29 cellular contexts compared by ENCODE assay signal in the genomic region with DNA sequence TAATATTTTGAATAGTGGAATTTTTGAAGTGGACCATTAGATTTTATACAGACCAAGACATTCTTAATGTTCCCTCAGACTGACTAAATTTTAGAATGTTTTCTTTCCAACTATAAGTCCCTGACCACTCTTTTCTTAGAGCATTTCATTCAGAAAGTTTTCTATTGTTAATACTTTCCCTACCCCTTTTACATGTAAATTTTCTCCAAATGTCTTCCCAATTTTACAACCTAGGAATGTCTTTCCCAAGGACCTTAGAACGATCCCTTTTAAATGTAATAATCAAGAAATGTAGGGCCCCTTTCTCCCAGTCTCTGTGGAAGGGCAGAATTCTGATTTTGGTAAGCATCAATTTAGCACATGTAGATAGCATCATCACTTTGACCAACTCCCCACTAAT.
"Had no signal": no experiment of that assay in that cellular context is flagged by ENCODE, and none has a peak within 500 bp of the region (broad histone marks: within the 10 kb centered on the region; RNA-seq: fewer than 3 reads in every experiment).

No MANE protein-coding gene starts in this region.

- H3K36me3 ChIP-seq: colonic mucosa, esophagus muscularis mucosa, esophagus squamous epithelium, gastrocnemius medialis, gastroesophageal sphincter, heart left ventricle, heart right ventricle had no signal

- H3K27me3 ChIP-seq: colonic mucosa, dorsolateral prefrontal cortex, esophagus muscularis mucosa, esophagus squamous epithelium, foreskin keratinocyte, gastrocnemius medialis, gastroesophageal sphincter, heart left ventricle, heart right ventricle had no signal

- DNase-seq: colonic mucosa; cortex of kidney; dermis blood vessel endothelial cell; dorsolateral prefrontal cortex; effector CD4-positive, alpha-beta T cell; effector CD8-positive, alpha-beta T cell; effector memory CD4-positive, alpha-beta T cell; effector memory CD8-positive, alpha-beta T cell; endodermal cell; erythroblast; esophagus squamous epithelium; foreskin fibroblast; foreskin keratinocyte; foreskin melanocyte; gastrocnemius medialis; glutamatergic neuron; head of caudate nucleus; heart left ventricle; heart right ventricle had no signal

- H3K4me3 Mint-ChIP-seq: dendritic cell treated with granulocyte-macrophage colony-stimulating factor and Interleukin-4, amounts not matched to agents 40 ng/mL and 50 ng/mL, for 4 days; effector memory CD8-positive, alpha-beta T cell; endodermal cell had no signal

- H3K9me3 ChIP-seq: colonic mucosa, esophagus muscularis mucosa, esophagus squamous epithelium, gastrocnemius medialis, gastroesophageal sphincter, heart left ventricle had no signal

- H3K27ac Mint-ChIP-seq: dendritic cell treated with granulocyte-macrophage colony-stimulating factor and Interleukin-4, amounts not matched to agents 40 ng/mL and 50 ng/mL, for 4 days; effector memory CD8-positive, alpha-beta T cell; endodermal cell had no signal

- ATAC-seq: effector memory CD8-positive, alpha-beta T cell; esophagus mucosa; foreskin keratinocyte; gastrocnemius medialis; gastroesophageal sphincter; heart left ventricle; heart right ventricle had no signal

- H3K4me1 Mint-ChIP-seq: endodermal cell had no signal

- H3K4me3 ChIP-seq: colonic mucosa, coronary artery, dorsolateral prefrontal cortex, esophagus muscularis mucosa, esophagus squamous epithelium, gastrocnemius medialis, gastroesophageal sphincter, heart left ventricle, heart right ventricle had no signal

- H3K27me3 Mint-ChIP-seq: dendritic cell treated with granulocyte-macrophage colony-stimulating factor and Interleukin-4, amounts not matched to agents 40 ng/mL and 50 ng/mL, for 4 days; effector memory CD8-positive, alpha-beta T cell had no signal

- H3K27ac ChIP-seq: colonic mucosa, coronary artery, dorsolateral prefrontal cortex, epithelial cell of prostate, esophagus muscularis mucosa, esophagus squamous epithelium, foreskin keratinocyte, gastrocnemius medialis, gastroesophageal sphincter, heart left ventricle, heart right ventricle had no signal

- H3K4me1 ChIP-seq: colonic mucosa, esophagus squamous epithelium, foreskin keratinocyte, gastrocnemius medialis, gastroesophageal sphincter had no signal

- H3K9me3 Mint-ChIP-seq: effector memory CD8-positive, alpha-beta T cell had no signal

- FAIRE-seq: colon, endometrium, endothelial cell of umbilical vein, frontal cortex had no signal
